16 cellular contexts compared by ENCODE assay signal in genomic region chr11:57776577-57776976, GRCh38. TPM values are rescaled to one million over a fixed set of nuclear protein-coding genes. Genes with fewer than 3 reads are reported as not detected.
DNase-seq lines count a peak whose midpoint lies in the region; ATAC-seq and TF ChIP-seq lines count a peak whose summit lies in the region.
"Had no signal": no experiment of that assay in that cellular context is flagged by ENCODE, and none has a peak within 500 bp of the region (broad histone marks: within the 10 kb centered on the region; RNA-seq: fewer than 3 reads in every experiment).

No MANE protein-coding gene starts in this region.

- WGBS in neuronal stem cell (ENCODE audit: extremely low coverage in 2 of 2, insufficient read length in 2 of 2, insufficient replicate concordance in 1 of 2), 2 donors = no CpG with 5 or more reads among the region's 1 CpG
- 36 to 47% methylated on average over 1 of the region's 1 CpG for WGBS in upper lobe of left lung, 2 donors

- H3K4me1 Mint-ChIP-seq in activated CD4-positive, alpha-beta T cell treated with anti-CD3 and anti-CD28 coated beads for 36 hours = peaks cover 15% of the 10 kb centered on the region

- no peak for DNase-seq in activated CD4-positive, alpha-beta T cell treated with anti-CD3 and anti-CD28 coated beads for 36 hours
- DNase-seq in activated CD4-positive, alpha-beta T cell treated with anti-CD3 and anti-CD28 coated beads for 48 hours = no peak
- DNase-seq in epithelial cell of esophagus (ENCODE audit: low read depth) = peak; percentile 70
- no peak for DNase-seq in neuronal stem cell (ENCODE audit: low spot score)
- DNase-seq in upper lobe of left lung = no peak
- DNase-seq in ecto neural progenitor cell (ENCODE audit: low spot score) = no peak
- DNase-seq: activated CD4-positive, alpha-beta memory T cell treated with anti-CD3 and anti-CD28 coated beads, Interleukin-2, amount 10 ng/mL, durations not matched to agents 7 days and 5 days; activated naive CD4-positive, alpha-beta T cell treated with anti-CD3 and anti-CD28 coated beads, Interleukin-2, amount 50 U/mL, for 16 hours; effector memory CD8-positive, alpha-beta T cell; immature natural killer cell; MM.1S; T-helper 1 cell had no signal

- H3K14ac ChIP-seq in neuronal stem cell (ENCODE audit: low read length) = no peak overlapping the region

- H2BK12ac ChIP-seq in neuronal stem cell (ENCODE audit: low read length) = no peak overlapping the region

- H3K27ac Mint-ChIP-seq in activated CD4-positive, alpha-beta T cell treated with anti-CD3 and anti-CD28 coated beads for 36 hours = peak overlapping the region; percentile 3
- H3K27ac Mint-ChIP-seq: activated CD4-positive, alpha-beta memory T cell treated with anti-CD3 and anti-CD28 coated beads, Interleukin-2, amount 10 ng/mL, durations not matched to agents 7 days and 5 days had no signal

- intact Hi-C loops in activated CD4-positive, alpha-beta T cell treated with anti-CD3 and anti-CD28 coated beads for 36 hours (cut with DNase I, micrococcal nuclease) = no loop called here

- no peak for TF ChIP-seq CTCF in epithelial cell of esophagus (IDR thresholded peaks at IDR 0.05; ENCODE audit: insufficient read depth, low read depth, low read length, missing control alignments)
- no peak for TF ChIP-seq CTCF in upper lobe of left lung (IDR thresholded peaks at IDR 0.05)

- TF ChIP-seq EP300 in upper lobe of left lung (IDR thresholded peaks at IDR 0.05) = no peak

- H3K4ac ChIP-seq in neuronal stem cell (ENCODE audit: low read length) = no peak overlapping the region

- H3K36me3 ChIP-seq in neuronal stem cell (replicated peaks in 1 of 2; ENCODE audit: control insufficient read depth in 2 of 2, insufficient read depth in 2 of 2, low read length in 2 of 2) (peaks cover 0 to 27% of the 10 kb centered on the region in 2 donors), upper lobe of left lung (no peaks in the 10 kb centered on the region)

- no peak overlapping the region for H3K18ac ChIP-seq in neuronal stem cell (ENCODE audit: low read length)

- H2AFZ ChIP-seq in neuronal stem cell (ENCODE audit: low read length) = no peak overlapping the region

- TF ChIP-seq POLR2A in upper lobe of left lung (IDR thresholded peaks at IDR 0.05) = no peak

- no peak overlapping the region for H2BK5ac ChIP-seq in neuronal stem cell (ENCODE audit: low read length)

- H3K9ac ChIP-seq in neuronal stem cell (ENCODE audit: low read depth, low read length, poor library complexity) = no peak overlapping the region

- no peaks in the 10 kb centered on the region for H3K79me1 ChIP-seq in neuronal stem cell (ENCODE audit: low read depth, low read length)

- H3K27ac ChIP-seq in neuronal stem cell (replicated peaks; ENCODE audit: low read length) = peak overlapping the region; percentile 75
- peak overlapping the region; percentile 84 to 93 (median 87) for H3K27ac ChIP-seq in upper lobe of left lung

- no peak overlapping the region for H3K4me2 ChIP-seq in neuronal stem cell (ENCODE audit: insufficient read depth, low read length, poor library complexity, severe bottlenecking)

- H3K9me3 ChIP-seq in neuronal stem cell (replicated peaks in 1 of 2; ENCODE audit: control insufficient read depth in 2 of 2, insufficient read depth in 1 of 2, low read depth in 1 of 2, low read length in 2 of 2) (no peaks in the 10 kb centered on the region), upper lobe of left lung (no peaks in the 10 kb centered on the region)

- no peak overlapping the region for H4K91ac ChIP-seq in neuronal stem cell (ENCODE audit: low read depth, low read length, poor library complexity)

- H3K36me3 Mint-ChIP-seq in activated CD4-positive, alpha-beta T cell treated with anti-CD3 and anti-CD28 coated beads for 36 hours (ENCODE audit: low read depth) = no peaks in the 10 kb centered on the region

- H3K4me3 ChIP-seq in epithelial cell of esophagus (ENCODE audit: low read length) = no peak overlapping the region
- no peak overlapping the region for H3K4me3 ChIP-seq in neuronal stem cell (ENCODE audit: low read length in 2 of 2)
- peak overlapping the region in 2 of 4 donors; percentile 24 for H3K4me3 ChIP-seq in upper lobe of left lung

- no peak overlapping the region for H2AK5ac ChIP-seq in neuronal stem cell (ENCODE audit: low read depth, low read length)

- no peak overlapping the region for H2BK15ac ChIP-seq in neuronal stem cell (ENCODE audit: low read length)

- H2BK120ac ChIP-seq in neuronal stem cell (ENCODE audit: low read depth, low read length) = no peak overlapping the region

- H3K23ac ChIP-seq in neuronal stem cell (ENCODE audit: low read depth, low read length, poor library complexity) = no peak overlapping the region

- no peaks in the 10 kb centered on the region for H3K9me3 Mint-ChIP-seq in activated CD4-positive, alpha-beta T cell treated with anti-CD3 and anti-CD28 coated beads for 36 hours (ENCODE audit: low read depth)
- H3K9me3 Mint-ChIP-seq: activated CD4-positive, alpha-beta memory T cell treated with anti-CD3 and anti-CD28 coated beads, Interleukin-2, amount 10 ng/mL, durations not matched to agents 7 days and 5 days; effector memory CD8-positive, alpha-beta T cell; immature natural killer cell had no signal

- no peak for ATAC-seq in activated CD4-positive, alpha-beta T cell treated with anti-CD3 and anti-CD28 coated beads for 36 hours
- ATAC-seq in upper lobe of left lung (ENCODE audit: low FRiP score in 2 of 2) = no peak
- no peak for ATAC-seq in GM19023 (IDR thresholded peaks at IDR 0.05; ENCODE audit: unreplicated experiment)
- no peak for ATAC-seq in GM18519 (IDR thresholded peaks at IDR 0.05; ENCODE audit: low FRiP score, unreplicated experiment)
- ATAC-seq: effector memory CD8-positive, alpha-beta T cell had no signal

- POLR2A ChIA-PET in activated CD4-positive, alpha-beta T cell treated with anti-CD3 and anti-CD28 coated beads for 36 hours (lab: Charles Lee) = no interaction called here

- H3K4me1 ChIP-seq in neuronal stem cell (ENCODE audit: control insufficient read depth in 2 of 2, insufficient read depth in 1 of 2, low read depth in 1 of 2, low read length in 2 of 2) = peaks cover 29 to 35% of the 10 kb centered on the region in 2 donors
- H3K4me1 ChIP-seq in upper lobe of left lung = peaks cover 83 to 100% (median 95%) of the 10 kb centered on the region in 4 donors

- no peak overlapping the region for H4K8ac ChIP-seq in neuronal stem cell (ENCODE audit: low read depth, low read length)

- H3K4me3 Mint-ChIP-seq in activated CD4-positive, alpha-beta T cell treated with anti-CD3 and anti-CD28 coated beads for 36 hours = no peak overlapping the region
- H3K4me3 Mint-ChIP-seq: activated CD4-positive, alpha-beta memory T cell treated with anti-CD3 and anti-CD28 coated beads, Interleukin-2, amount 10 ng/mL, durations not matched to agents 7 days and 5 days; effector memory CD8-positive, alpha-beta T cell; immature natural killer cell had no signal

- H3K27me3 ChIP-seq in neuronal stem cell (ENCODE audit: control insufficient read depth in 3 of 3, insufficient read depth in 3 of 3, low read depth in 1 of 3, low read length in 3 of 3) (no peaks in the 10 kb centered on the region), upper lobe of left lung (no peaks in the 10 kb centered on the region)

- CTCF ChIA-PET in activated CD4-positive, alpha-beta T cell treated with anti-CD3 and anti-CD28 coated beads for 36 hours (lab: Charles Lee) = interaction anchor here (1.0 to 1.5 kb wide), 2 partner anchors 24 to 32 kb away, joined by 3 to 5 read pairs; no protein-coding TSS in a partner anchor

- no peaks in the 10 kb centered on the region for H3K27me3 Mint-ChIP-seq in activated CD4-positive, alpha-beta T cell treated with anti-CD3 and anti-CD28 coated beads for 36 hours
- H3K27me3 Mint-ChIP-seq: effector memory CD8-positive, alpha-beta T cell had no signal

RNA-seq across cellular contexts. Expression of gene CTNND1, which starts 15.0 kb away (rescaled TPM):
- total RNA-seq in activated CD4-positive, alpha-beta T cell treated with anti-CD3 and anti-CD28 coated beads for 36 hours = 1 to 10 TPM; 6.7 to 7.4 TPM
- polyA plus RNA-seq in neuronal stem cell (2013, experiment 1 of 2) = 80.5 TPM
- 79.9 TPM for polyA plus RNA-seq in neuronal stem cell (2013, experiment 2 of 2)
- 100 to 1,000 TPM; 136 to 232 (median 214) TPM for total RNA-seq in upper lobe of left lung

RNA-seq across cellular contexts. Expression of gene BTBD18, which starts 25.0 kb away (rescaled TPM):
- total RNA-seq in activated CD4-positive, alpha-beta T cell treated with anti-CD3 and anti-CD28 coated beads for 36 hours = not detected
- polyA plus RNA-seq in neuronal stem cell (2013, experiment 1 of 2) = not detected
- not detected for polyA plus RNA-seq in neuronal stem cell (2013, experiment 2 of 2)
- total RNA-seq in upper lobe of left lung = not detected
- total RNA-seq: A172; activated CD4-positive, alpha-beta memory T cell treated with anti-CD3 and anti-CD28 coated beads, Interleukin-2, amount 10 ng/mL, durations not matched to agents 7 days and 5 days; renal cortical epithelial cell had no signal

RNA-seq across cellular contexts. Expression of gene SELENOH, which starts 35.3 kb away (rescaled TPM):
- 100 to 1,000 TPM; 117 to 244 TPM for total RNA-seq in activated CD4-positive, alpha-beta T cell treated with anti-CD3 and anti-CD28 coated beads for 36 hours
- 227 TPM for polyA plus RNA-seq in neuronal stem cell (2013, experiment 1 of 2)
- polyA plus RNA-seq in neuronal stem cell (2013, experiment 2 of 2) = 230 TPM
- total RNA-seq in upper lobe of left lung = 100 to 1,000 TPM in 5 of 6 donors, 10 to 100 TPM in 1; 56.6 to 138 (median 120) TPM

Comparison
In these comparisons a context has a peak if more than half of its experiments do, and no peak if none do; other contexts are left out.
1. RNA of gene CTNND1, which starts 15.0 kb away (total RNA-seq): 136 to 232 TPM in upper lobe of left lung; 6.7 to 7.4 TPM in activated CD4-positive, alpha-beta T cell treated with anti-CD3 and anti-CD28 coated beads for 36 hours; every median in the first group is over 10 times any median in the second.